ENCODE assay signal across 9 cellular contexts in genomic region chr16:89491974-89492687, GRCh38. TPM values are rescaled to one million over a fixed set of nuclear protein-coding genes. Genes with fewer than 3 reads are reported as not detected.
A peak's percentile ranks its signal among the peaks of the same experiment; 100 is the strongest.
DNase-seq lines count a peak whose midpoint lies in the region; ATAC-seq, FAIRE-seq and TF ChIP-seq lines count a peak whose summit lies in the region.
"Had no signal": no experiment of that assay in that cellular context is flagged by ENCODE, and none has a peak within 500 bp of the region (broad histone marks: within the 10 kb centered on the region; RNA-seq: fewer than 3 reads in every experiment).

No MANE protein-coding gene starts in this region.

- H3K27ac Mint-ChIP-seq in activated naive CD4-positive, alpha-beta T cell treated with anti-CD3 and anti-CD28 coated beads, Interleukin-2, amount 50 U/mL, for 24 hours, result no peak overlapping the region
- H3K27ac Mint-ChIP-seq in activated CD8-positive, alpha-beta T cell treated with anti-CD3 and anti-CD28 coated beads, Interleukin-2, amount 10 ng/mL, durations not matched to agents 7 days and 5 days, result peak overlapping the region; percentile 86
- H3K27ac Mint-ChIP-seq in type B pancreatic cell, result peak overlapping the region; percentile 96

- H3K4me2 ChIP-seq in keratinocyte (ENCODE audit: control insufficient read depth, extremely low read depth, insufficient read depth, low read depth, low read length), result peak overlapping the region; percentile 98

- no peak for DNase-seq in activated naive CD4-positive, alpha-beta T cell (lab: John Stamatoyannopoulos, UW)
- no peak for DNase-seq in activated CD8-positive, alpha-beta T cell treated with anti-CD3 and anti-CD28 coated beads, Interleukin-2, amount 10 ng/mL, durations not matched to agents 7 days and 5 days
- DNase-seq in keratinocyte (ENCODE audit: low read depth, low spot score), result no peak
- no peak for DNase-seq in type B pancreatic cell (ENCODE audit: extremely low spot score, unreplicated experiment)
- no peak for DNase-seq in stimulated activated naive CD4-positive, alpha-beta T cell (lab: John Stamatoyannopoulos, UW)
- no peak for DNase-seq in GM10266 (ENCODE audit: extremely low spot score)
- DNase-seq in NCI-H1105 treated with DMSO at 0.1 percent for 48 hours (lab: John Stamatoyannopoulos, UW), result no peak

- H3K79me2 ChIP-seq in keratinocyte (ENCODE audit: control insufficient read depth, insufficient read depth, low read length), result peaks cover 44% of the 10 kb centered on the region

- H3K27me3 ChIP-seq in keratinocyte (ENCODE audit: control insufficient read depth, extremely low read depth, insufficient read depth, low read length), result no peaks in the 10 kb centered on the region
- H3K27me3 ChIP-seq: left lung had no signal

- no peak overlapping the region for H2AFZ ChIP-seq in keratinocyte (ENCODE audit: control insufficient read depth, low read length)

- peak overlapping the region; percentile 95 for H3K4me3 Mint-ChIP-seq in activated naive CD4-positive, alpha-beta T cell treated with anti-CD3 and anti-CD28 coated beads, Interleukin-2, amount 50 U/mL, for 24 hours
- peak overlapping the region; percentile 89 for H3K4me3 Mint-ChIP-seq in activated CD8-positive, alpha-beta T cell treated with anti-CD3 and anti-CD28 coated beads, Interleukin-2, amount 10 ng/mL, durations not matched to agents 7 days and 5 days
- peak overlapping the region; percentile 96 for H3K4me3 Mint-ChIP-seq in type B pancreatic cell

- ATAC-seq in activated CD8-positive, alpha-beta T cell treated with anti-CD3 and anti-CD28 coated beads, Interleukin-2, amount 10 ng/mL, durations not matched to agents 7 days and 5 days, result no peak
- ATAC-seq: left lung had no signal

- peaks cover 22% of the 10 kb centered on the region for H3K4me1 ChIP-seq in keratinocyte (ENCODE audit: control insufficient read depth, extremely low read depth, insufficient read depth, low read length)

- H3K36me3 ChIP-seq in keratinocyte (ENCODE audit: control insufficient read depth in 2 of 2, extremely low read depth in 1 of 2, insufficient read depth in 2 of 2, low read length in 2 of 2), result peaks cover 2 to 7% of the 10 kb centered on the region in 2 experiments

- no peak for FAIRE-seq in keratinocyte (lab: Jason Lieb, UNC)

- dilution Hi-C loops in keratinocyte (cut with MboI; ENCODE audit: extremely low pct_ligation_motif_present, low sequenced_read_pairs), result no loop called here

- POLR2A ChIA-PET in activated CD8-positive, alpha-beta T cell treated with anti-CD3 and anti-CD28 coated beads, Interleukin-2, amount 10 ng/mL, durations not matched to agents 7 days and 5 days (lab: Charles Lee), result no interaction called here

- TF ChIP-seq CTCF in keratinocyte (optimal IDR thresholded peaks at IDR 0.05 in 1 of 3, IDR thresholded peaks at IDR 0.05 in 1 of 3, conservative IDR thresholded peaks at IDR 0.05 in 1 of 3; ENCODE audit: extremely low read depth in 1 of 3, insufficient read depth in 2 of 3, low read length in 3 of 3), result no peak
- no peak for TF ChIP-seq CTCF in type B pancreatic cell (conservative IDR thresholded peaks at IDR 0.05)
- no peak for TF ChIP-seq CTCF in GM10266 (IDR thresholded peaks at IDR 0.05; ENCODE audit: control insufficient read depth, insufficient read depth, low read depth, missing control alignments)

- H3K9ac ChIP-seq in keratinocyte (ENCODE audit: control insufficient read depth, extremely low read depth, insufficient read depth, low read length), result peak overlapping the region; percentile 92

- peaks cover 45% of the 10 kb centered on the region for H3K4me1 Mint-ChIP-seq in activated naive CD4-positive, alpha-beta T cell treated with anti-CD3 and anti-CD28 coated beads, Interleukin-2, amount 50 U/mL, for 24 hours
- H3K4me1 Mint-ChIP-seq in activated CD8-positive, alpha-beta T cell treated with anti-CD3 and anti-CD28 coated beads, Interleukin-2, amount 10 ng/mL, durations not matched to agents 7 days and 5 days (ENCODE audit: low read depth), result peaks cover 40% of the 10 kb centered on the region
- peaks cover 34% of the 10 kb centered on the region for H3K4me1 Mint-ChIP-seq in type B pancreatic cell (ENCODE audit: unreplicated experiment)

- peak overlapping the region; percentile 65 to 78 (median 74) for H3K4me3 ChIP-seq in keratinocyte (ENCODE audit: control insufficient read depth in 2 of 3, extremely low read depth in 1 of 3, insufficient read depth in 2 of 3, low read depth in 1 of 3, low read length in 3 of 3)

- H3K9me1 ChIP-seq in keratinocyte (ENCODE audit: control insufficient read depth, extremely low read depth, insufficient read depth, low read length), result peaks cover 2% of the 10 kb centered on the region

- CTCF ChIA-PET in activated CD8-positive, alpha-beta T cell treated with anti-CD3 and anti-CD28 coated beads, Interleukin-2, amount 10 ng/mL, durations not matched to agents 7 days and 5 days (lab: Charles Lee), result no interaction called here

- H4K20me1 ChIP-seq in keratinocyte (ENCODE audit: control insufficient read depth, extremely low read depth, insufficient read depth, low read length), result peaks cover 14% of the 10 kb centered on the region

- H3K9me3 ChIP-seq in keratinocyte (ENCODE audit: control insufficient read depth, low read depth, low read length), result no peaks in the 10 kb centered on the region
- H3K9me3 ChIP-seq: left lung had no signal

- peaks cover 3% of the 10 kb centered on the region for H3K36me3 Mint-ChIP-seq in activated naive CD4-positive, alpha-beta T cell treated with anti-CD3 and anti-CD28 coated beads, Interleukin-2, amount 50 U/mL, for 24 hours
- peaks cover 6% of the 10 kb centered on the region for H3K36me3 Mint-ChIP-seq in activated CD8-positive, alpha-beta T cell treated with anti-CD3 and anti-CD28 coated beads, Interleukin-2, amount 10 ng/mL, durations not matched to agents 7 days and 5 days (ENCODE audit: low read depth)
- peaks cover 6% of the 10 kb centered on the region for H3K36me3 Mint-ChIP-seq in type B pancreatic cell

- H3K9me3 Mint-ChIP-seq in activated naive CD4-positive, alpha-beta T cell treated with anti-CD3 and anti-CD28 coated beads, Interleukin-2, amount 50 U/mL, for 24 hours, result no peaks in the 10 kb centered on the region
- no peaks in the 10 kb centered on the region for H3K9me3 Mint-ChIP-seq in activated CD8-positive, alpha-beta T cell treated with anti-CD3 and anti-CD28 coated beads, Interleukin-2, amount 10 ng/mL, durations not matched to agents 7 days and 5 days (ENCODE audit: insufficient read depth)
- H3K9me3 Mint-ChIP-seq in type B pancreatic cell, result no peaks in the 10 kb centered on the region

- no peaks in the 10 kb centered on the region for H3K27me3 Mint-ChIP-seq in activated naive CD4-positive, alpha-beta T cell treated with anti-CD3 and anti-CD28 coated beads, Interleukin-2, amount 50 U/mL, for 24 hours
- H3K27me3 Mint-ChIP-seq in activated CD8-positive, alpha-beta T cell treated with anti-CD3 and anti-CD28 coated beads, Interleukin-2, amount 10 ng/mL, durations not matched to agents 7 days and 5 days (ENCODE audit: low read depth), result no peaks in the 10 kb centered on the region
- H3K27me3 Mint-ChIP-seq in type B pancreatic cell, result no peaks in the 10 kb centered on the region

- H3K27ac ChIP-seq in keratinocyte (ENCODE audit: control insufficient read depth, insufficient read depth, low read length), result peak overlapping the region; percentile 65

RNA-seq across cellular contexts. Expression of gene ANKRD11, which starts 1.8 kb away (rescaled TPM):
- 100 to 1,000 TPM; 157 to 175 TPM for total RNA-seq in activated CD8-positive, alpha-beta T cell treated with anti-CD3 and anti-CD28 coated beads, Interleukin-2, amount 10 ng/mL, durations not matched to agents 7 days and 5 days
- 23.8 to 48.1 TPM (median 30.1 TPM) in 3 replicates for polyA plus RNA-seq in keratinocyte
- 213 TPM for polyA plus RNA-seq in keratinocyte (2011; ENCODE audit: low read depth)
- 28.2 and 41.3 TPM in 2 replicates for polyA plus RNA-seq in keratinocyte (2011; cell fraction: cytosol; rRNA removed)
- 136 and 154 TPM in 2 replicates for polyA plus RNA-seq in keratinocyte (2011; cell fraction: nucleus; rRNA removed)
- polyA plus RNA-seq in keratinocyte (2012; ENCODE audit: low replicate concordance), result 64.1 and 79.3 TPM in 2 replicates
- 22.4 to 90.7 TPM (median 67.2 TPM) in 3 replicates for polyA minus RNA-seq in keratinocyte
- 44.5 TPM for polyA minus RNA-seq in keratinocyte (2011; cell fraction: cytosol; rRNA and poly(A)+ RNA removed)
- 81.8 and 119 TPM in 2 replicates for polyA minus RNA-seq in keratinocyte (2011; cell fraction: nucleus; rRNA and poly(A)+ RNA removed)
- 153 and 155 TPM in 2 replicates for total RNA-seq in type B pancreatic cell (ENCODE audit: low replicate concordance)

RNA-seq across cellular contexts. Expression of gene SPG7, which starts 16.1 kb away (rescaled TPM):
- 10 to 100 TPM; 94.7 to 98.4 TPM for total RNA-seq in activated CD8-positive, alpha-beta T cell treated with anti-CD3 and anti-CD28 coated beads, Interleukin-2, amount 10 ng/mL, durations not matched to agents 7 days and 5 days
- polyA plus RNA-seq in keratinocyte, result 43.8 to 59.4 TPM (median 45.2 TPM) in 3 replicates
- polyA plus RNA-seq in keratinocyte (2011; ENCODE audit: low read depth), result 61.3 TPM
- polyA plus RNA-seq in keratinocyte (2011; cell fraction: cytosol; rRNA removed), result 25.8 and 33.9 TPM in 2 replicates
- polyA plus RNA-seq in keratinocyte (2011; cell fraction: nucleus; rRNA removed), result 196 and 220 TPM in 2 replicates
- polyA plus RNA-seq in keratinocyte (2012; ENCODE audit: low replicate concordance), result 44.4 and 56.1 TPM in 2 replicates
- polyA minus RNA-seq in keratinocyte, result 51.9 to 68.9 TPM (median 66.4 TPM) in 3 replicates
- polyA minus RNA-seq in keratinocyte (2011; cell fraction: cytosol; rRNA and poly(A)+ RNA removed), result 54.3 TPM
- 133 and 141 TPM in 2 replicates for polyA minus RNA-seq in keratinocyte (2011; cell fraction: nucleus; rRNA and poly(A)+ RNA removed)
- 120 and 129 TPM in 2 replicates for total RNA-seq in type B pancreatic cell (ENCODE audit: low replicate concordance)
